Comparison of ENCODE assay signal across 31 cellular contexts in genomic region chr22:38040953-38041759, GRCh38. TPM values are rescaled to one million over a fixed set of nuclear protein-coding genes. Genes with fewer than 3 reads are reported as not detected.
DNase-seq lines count a peak whose midpoint lies in the region; ATAC-seq and TF ChIP-seq lines count a peak whose summit lies in the region.
"Had no signal": no experiment of that assay in that cellular context is flagged by ENCODE, and none has a peak within 500 bp of the region (broad histone marks: within the 10 kb centered on the region; RNA-seq: fewer than 3 reads in every experiment).

No MANE protein-coding gene starts in this region.

- H3K27me3 ChIP-seq in breast epithelium (no peaks in the 10 kb centered on the region), mammary epithelial cell (ENCODE audit: insufficient read depth, low read length) (no peaks in the 10 kb centered on the region), tibial nerve (no peaks in the 10 kb centered on the region)
- H3K27me3 ChIP-seq: body of pancreas, MG63, vagina had no signal

- H3K27ac ChIP-seq in breast epithelium, result peak overlapping the region; percentile 96 to 98
- no peak overlapping the region for H3K27ac ChIP-seq in mammary epithelial cell (ENCODE audit: insufficient read depth, low read depth, low read length)
- peak overlapping the region; percentile 99 for H3K27ac ChIP-seq in angular gyrus (ENCODE audit: low read depth, low read length)
- H3K27ac ChIP-seq in tibial nerve, result peak overlapping the region; percentile 69 to 96 (median 90)
- H3K27ac ChIP-seq: 22Rv1, body of pancreas, prostate gland, SK-N-MC, thoracic aorta, vagina had no signal

- intact Hi-C loops in breast epithelium (cut with DNase I; ENCODE audit: low total_unique reads), result no loop called here
- intact Hi-C loops in mammary epithelial cell (cut with micrococcal nuclease), result no loop called here

- H3K79me2 ChIP-seq in mammary epithelial cell (ENCODE audit: insufficient read depth, low read length), result no peaks in the 10 kb centered on the region

- no peak for TF ChIP-seq POLR2A in breast epithelium (IDR thresholded peaks at IDR 0.05)
- TF ChIP-seq POLR2A in tibial nerve (IDR thresholded peaks at IDR 0.05), result no peak
- no peak for TF ChIP-seq POLR2A in erythroblast (IDR thresholded peaks at IDR 0.05; ENCODE audit: low read length)

- no peak overlapping the region for H3K4me2 ChIP-seq in mammary epithelial cell (ENCODE audit: insufficient read depth, low read depth, low read length)

- ATAC-seq in HG02970 (IDR thresholded peaks at IDR 0.05; ENCODE audit: low FRiP score, unreplicated experiment), result no peak
- ATAC-seq: body of pancreas, esophagus mucosa had no signal

- WGBS in mammary epithelial cell (ENCODE audit: low coverage, missing lambda C conversion rate), result 76% methylated on average over 20 of the region's 20 CpGs
- WGBS in tibial nerve, 2 donors, result 59 to 64% methylated on average over 20 of the region's 20 CpGs

- H4K20me1 ChIP-seq in mammary epithelial cell (ENCODE audit: insufficient read depth, low read length), result no peaks in the 10 kb centered on the region

- no TSS peak for BruUV-seq in mammary epithelial cell (replicated peaks; lab: Mats Ljungman, UMichigan)

- H3K36me3 ChIP-seq in breast epithelium, result no peaks in the 10 kb centered on the region
- no peaks in the 10 kb centered on the region for H3K36me3 ChIP-seq in mammary epithelial cell (ENCODE audit: insufficient read depth, low read length)
- H3K36me3 ChIP-seq in tibial nerve, result no peaks in the 10 kb centered on the region
- H3K36me3 ChIP-seq: MG63, prostate gland, thoracic aorta, vagina had no signal

- CTCF ChIA-PET in mammary epithelial cell (lab: Charles Lee; ENCODE audit: low non-redundant PET), result no interaction called here

- no peak for TF ChIP-seq EP300 in tibial nerve (IDR thresholded peaks at IDR 0.05)

- H2AFZ ChIP-seq in mammary epithelial cell (ENCODE audit: low read depth, low read length), result no peak overlapping the region

- no peak for TF ChIP-seq CTCF in breast epithelium (IDR thresholded peaks at IDR 0.05)
- TF ChIP-seq CTCF in mammary epithelial cell (conservative IDR thresholded peaks at IDR 0.05 in 1 of 2, IDR thresholded peaks at IDR 0.05 in 1 of 2; ENCODE audit: extremely low read depth in 1 of 2, insufficient read depth in 1 of 2, low read depth in 1 of 2, low read length in 2 of 2), result no peak
- TF ChIP-seq CTCF in tibial nerve (IDR thresholded peaks at IDR 0.05), result no peak

- dilution Hi-C loops in mammary epithelial cell (cut with HindIII; ENCODE audit: low sequenced_read_pairs), result no loop called here

- in situ Hi-C loops in mammary epithelial cell (cut with MboI; ENCODE audit: low sequenced_read_pairs in 2 of 2), result no loop called here

- H3K4me1 ChIP-seq in breast epithelium (peaks cover 9 to 15% of the 10 kb centered on the region in 2 donors), mammary epithelial cell (ENCODE audit: insufficient read depth, low read length) (peaks cover 11% of the 10 kb centered on the region), tibial nerve (peaks cover 0 to 79% (median 21%) of the 10 kb centered on the region in 4 donors)
- H3K4me1 ChIP-seq: body of pancreas, prostate gland had no signal

- H3K4me3 ChIP-seq in breast epithelium (no peak overlapping the region), mammary epithelial cell (replicated peaks in 1 of 3; ENCODE audit: insufficient read depth in 1 of 3, low read depth in 2 of 3, low read length in 3 of 3) (no peak overlapping the region), tibial nerve (no peak overlapping the region)
- H3K4me3 ChIP-seq: body of pancreas, MG63, prostate gland, SK-N-MC, thoracic aorta, vagina had no signal

- H3K9me3 ChIP-seq in breast epithelium, result no peaks in the 10 kb centered on the region
- H3K9me3 ChIP-seq in mammary epithelial cell (replicated peaks; ENCODE audit: insufficient read depth, low read length), result no peaks in the 10 kb centered on the region
- H3K9me3 ChIP-seq in tibial nerve, result no peaks in the 10 kb centered on the region
- H3K9me3 ChIP-seq: body of pancreas, MG63, prostate gland, thoracic aorta, vagina had no signal

- no peak for DNase-seq in breast epithelium (ENCODE audit: low spot score in 2 of 2)
- DNase-seq in mammary epithelial cell, result no peak
- peak; percentile 35 to 45 for DNase-seq in lung microvascular endothelial cell (ENCODE audit: low read depth in 2 of 2)
- no peak for DNase-seq in tibial nerve (ENCODE audit: low spot score in 2 of 2)
- DNase-seq in erythroblast (lab: John Stamatoyannopoulos, UW), result no peak
- no peak for DNase-seq in NCI-H446 (lab: John Stamatoyannopoulos, UW)
- DNase-seq: activated CD8-positive, alpha-beta memory T cell treated with anti-CD3 and anti-CD28 coated beads for 24 hours; activated gamma-delta T cell treated with Interleukin-2 at 50 U/mL for 16 hours; activated T-cell treated with anti-CD3 and anti-CD28 coated beads, Interleukin-2, amount 50 U/mL, for 1 hour; body of pancreas; CD4-positive, alpha-beta T cell; foreskin fibroblast; GOT3; MG63; NCI-H1436; NCI-H2107; stimulated activated CD4-positive, alpha-beta T cell treated with anti-CD3 and anti-CD28 coated beads, Interleukin-15, amount 100 ng/mL, for 24 hours; stimulated activated naive CD4-positive, alpha-beta T cell treated with Interleukin-2 at 50 U/mL for 16 hours had no signal

- no peak overlapping the region for H3K9ac ChIP-seq in mammary epithelial cell (ENCODE audit: insufficient read depth, low read length)

RNA-seq across cellular contexts. Expression of gene PICK1, which starts 16.0 kb away (rescaled TPM):
- total RNA-seq in breast epithelium (10 to 100 TPM; 42.0 to 61.3 (median 49.9) TPM), mammary epithelial cell (10 to 100 TPM; 38.8 to 40.7 TPM), lung microvascular endothelial cell (7.4 and 7.9 TPM in 2 replicates), tibial nerve (10 to 100 TPM; 32.1 to 49.8 (median 44.2) TPM)
- polyA plus RNA-seq in mammary epithelial cell, result 35.4 TPM
- polyA minus RNA-seq in mammary epithelial cell, result 33.2 TPM

RNA-seq across cellular contexts. Expression of gene SLC16A8, which starts 42.8 kb away (rescaled TPM):
- total RNA-seq in breast epithelium (1 to 10 TPM in 1 of 3 donors, under 1 TPM in 1, not detected in 1; 0.33 to 1.3 TPM), mammary epithelial cell (not detected), lung microvascular endothelial cell (under 0.01 and 0.20 TPM in 2 replicates), tibial nerve (1 to 10 TPM in 3 of 4 donors, under 1 TPM in 1; 0.98 to 1.8 (median 1.4) TPM)
- not detected for polyA plus RNA-seq in mammary epithelial cell
- not detected for polyA minus RNA-seq in mammary epithelial cell
- total RNA-seq: body of pancreas; CD4-positive, alpha-beta T cell; NCI-H460; OCI-LY7; T-helper 1 cell treated with Interleukin-12 subunit alpha and Interleukin-12 subunit beta and Interleukin-4 antibody, amounts not matched to agents 30 ng/mL and 1 ng/mL, for 36 hours had no signal
- polyA plus RNA-seq: neural cell had no signal

RNA-seq across cellular contexts. Expression of gene SOX10, which starts 56.8 kb away (rescaled TPM):
- total RNA-seq in breast epithelium (100 to 1,000 TPM in 1 of 3 donors, 10 to 100 TPM in 1, under 1 TPM in 1; 0.16 to 101 (median 24.9) TPM), mammary epithelial cell (10 to 100 TPM in 1 of 2 donors, not detected in 1; 10.7 TPM), lung microvascular endothelial cell (not detected in 2 replicates), tibial nerve (10 to 100 TPM; 59.9 to 94.0 (median 84.2) TPM)
- polyA plus RNA-seq in mammary epithelial cell, result not detected
- polyA minus RNA-seq in mammary epithelial cell, result not detected
- total RNA-seq: CD4-positive, alpha-beta T cell; kidney epithelial cell; NCI-H460; OCI-LY7; T-helper 1 cell treated with Interleukin-12 subunit alpha and Interleukin-12 subunit beta and Interleukin-4 antibody, amounts not matched to agents 30 ng/mL and 1 ng/mL, for 36 hours had no signal
- polyA plus RNA-seq: neural cell had no signal

Comparison
In these comparisons a context has a peak if more than half of its experiments do, and no peak if none do; other contexts are left out.
1. DNase-seq: peak in lung microvascular endothelial cell (2 of 2); none in breast epithelium (0 of 2), mammary epithelial cell (single experiment), tibial nerve (0 of 2), erythroblast (0 of 2) and NCI-H446 (0 of 2).